Comparison of ENCODE assay signal across 1 cellular context in genomic region chr6:151096255-151096612, GRCh38.
TF ChIP-seq lines count a peak whose summit lies in the region.

No MANE protein-coding gene starts in this region.

TF ChIP-seq in HepG2, 621 proteins besides CTCF, POLR2A, EP300 and RAD21 (continued from another document and continues in another):
- TF ChIP-seq, protein P1, sequence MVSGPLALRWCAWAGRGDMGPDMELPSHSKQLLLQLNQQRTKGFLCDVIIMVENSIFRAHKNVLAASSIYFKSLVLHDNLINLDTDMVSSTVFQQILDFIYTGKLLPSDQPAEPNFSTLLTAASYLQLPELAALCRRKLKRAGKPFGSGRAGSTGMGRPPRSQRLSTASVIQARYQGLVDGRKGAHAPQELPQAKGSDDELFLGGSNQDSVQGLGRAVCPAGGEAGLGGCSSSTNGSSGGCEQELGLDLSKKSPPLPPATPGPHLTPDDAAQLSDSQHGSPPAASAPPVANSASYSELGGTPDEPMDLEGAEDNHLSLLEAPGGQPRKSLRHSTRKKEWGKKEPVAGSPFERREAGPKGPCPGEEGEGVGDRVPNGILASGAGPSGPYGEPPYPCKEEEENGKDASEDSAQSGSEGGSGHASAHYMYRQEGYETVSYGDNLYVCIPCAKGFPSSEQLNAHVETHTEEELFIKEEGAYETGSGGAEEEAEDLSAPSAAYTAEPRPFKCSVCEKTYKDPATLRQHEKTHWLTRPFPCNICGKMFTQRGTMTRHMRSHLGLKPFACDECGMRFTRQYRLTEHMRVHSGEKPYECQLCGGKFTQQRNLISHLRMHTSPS (CRISPR knock-in tag; IDR thresholded peaks at IDR 0.05; ENCODE audit: low read depth), result peak; percentile 4; the same call in 1 of the 2 replicates
- TF ChIP-seq, protein P2, sequence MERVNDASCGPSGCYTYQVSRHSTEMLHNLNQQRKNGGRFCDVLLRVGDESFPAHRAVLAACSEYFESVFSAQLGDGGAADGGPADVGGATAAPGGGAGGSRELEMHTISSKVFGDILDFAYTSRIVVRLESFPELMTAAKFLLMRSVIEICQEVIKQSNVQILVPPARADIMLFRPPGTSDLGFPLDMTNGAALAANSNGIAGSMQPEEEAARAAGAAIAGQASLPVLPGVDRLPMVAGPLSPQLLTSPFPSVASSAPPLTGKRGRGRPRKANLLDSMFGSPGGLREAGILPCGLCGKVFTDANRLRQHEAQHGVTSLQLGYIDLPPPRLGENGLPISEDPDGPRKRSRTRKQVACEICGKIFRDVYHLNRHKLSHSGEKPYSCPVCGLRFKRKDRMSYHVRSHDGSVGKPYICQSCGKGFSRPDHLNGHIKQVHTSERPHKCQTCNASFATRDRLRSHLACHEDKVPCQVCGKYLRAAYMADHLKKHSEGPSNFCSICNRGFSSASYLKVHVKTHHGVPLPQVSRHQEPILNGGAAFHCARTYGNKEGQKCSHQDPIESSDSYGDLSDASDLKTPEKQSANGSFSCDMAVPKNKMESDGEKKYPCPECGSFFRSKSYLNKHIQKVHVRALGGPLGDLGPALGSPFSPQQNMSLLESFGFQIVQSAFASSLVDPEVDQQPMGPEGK (CRISPR knock-in tag; IDR thresholded peaks at IDR 0.05), result peak; percentile 69
- TF ChIP-seq POLR2G (IDR thresholded peaks at IDR 0.05; ENCODE audit: low read depth, low read length) (0 out of 2 replicates have a peak, but pooled peaks have one; percentile 31), DNMT3B (CRISPR knock-in tag; conservative IDR thresholded peaks at IDR 0.05) (no peak), ZNF34 (CRISPR knock-in tag; IDR thresholded peaks at IDR 0.05; ENCODE audit: borderline replicate concordance) (no peak), NFIB (CRISPR knock-in tag; IDR thresholded peaks at IDR 0.05; ENCODE audit: borderline replicate concordance) (no peak), TP53 (CRISPR knock-in tag; conservative IDR thresholded peaks at IDR 0.05) (no peak), SKIL (CRISPR knock-in tag; IDR thresholded peaks at IDR 0.05; ENCODE audit: borderline replicate concordance) (peak; percentile 70; the same call in 1 of the 2 replicates), HDAC2 (CRISPR knock-in tag; IDR thresholded peaks at IDR 0.05) (peak; percentile 72), ZNF232 (CRISPR knock-in tag; IDR thresholded peaks at IDR 0.05; ENCODE audit: borderline replicate concordance) (no peak), KDM1A (CRISPR knock-in tag; IDR thresholded peaks at IDR 0.05) (no peak), ISL2 (CRISPR knock-in tag; IDR thresholded peaks at IDR 0.05) (peak; percentile 83), RFXANK (CRISPR knock-in tag; IDR thresholded peaks at IDR 0.05) (peak; percentile 77; the same call in 1 of the 2 replicates), ZMYM4 (CRISPR knock-in tag; IDR thresholded peaks at IDR 0.05) (peak; percentile 66; the same call in 1 of the 2 replicates), RARA (CRISPR knock-in tag; IDR thresholded peaks at IDR 0.05) (peak; percentile 86), TRIM24 (CRISPR knock-in tag; IDR thresholded peaks at IDR 0.05) (0 out of 2 replicates have a peak, but pooled peaks have one; percentile 41), STAG1 (CRISPR knock-in tag; IDR thresholded peaks at IDR 0.05) (no peak; the same call in 1 of the 2 replicates), TCF7 (IDR thresholded peaks at IDR 0.05; ENCODE audit: low read depth) (peak; percentile 89), ZNF660 (CRISPR knock-in tag; IDR thresholded peaks at IDR 0.05; ENCODE audit: borderline replicate concordance, low read depth) (no peak), PPARG (CRISPR knock-in tag; conservative IDR thresholded peaks at IDR 0.05) (peak; percentile 88), ZC3H13 (CRISPR knock-in tag; IDR thresholded peaks at IDR 0.05) (peak; percentile 34; the same call in 1 of the 2 replicates), BHLHE40 (IDR thresholded peaks at IDR 0.05; ENCODE audit: low read length) (0 out of 2 replicates have a peak, but pooled peaks have one; percentile 8), TBL1XR1 (IDR thresholded peaks at IDR 0.05; ENCODE audit: borderline replicate concordance, low read length, partially characterized antibody) (peak; percentile 44), TOE1 (CRISPR knock-in tag; IDR thresholded peaks at IDR 0.05) (no peak), ZNF180 (CRISPR knock-in tag; IDR thresholded peaks at IDR 0.05; ENCODE audit: borderline replicate concordance, low read depth) (no peak), KAT2B (IDR thresholded peaks at IDR 0.05; ENCODE audit: borderline replicate concordance, low read depth, low read length) (no peak), ZNF768 (CRISPR knock-in tag; IDR thresholded peaks at IDR 0.05) (no peak), MAZ (IDR thresholded peaks at IDR 0.05; ENCODE audit: borderline replicate concordance, low read depth, low read length) (no peak), MAZ (CRISPR knock-in tag; IDR thresholded peaks at IDR 0.05; ENCODE audit: low read depth) (peak; percentile 48; the same call in 1 of the 2 replicates), FOXK1 (CRISPR knock-in tag; IDR thresholded peaks at IDR 0.05; ENCODE audit: borderline replicate concordance, low read depth) (peak; percentile 39; the same call in 1 of the 2 replicates), LRRFIP1 (CRISPR knock-in tag; conservative IDR thresholded peaks at IDR 0.05) (no peak), ZSCAN31 (CRISPR knock-in tag; IDR thresholded peaks at IDR 0.05; ENCODE audit: low read depth) (no peak), TBX3 (IDR thresholded peaks at IDR 0.05; ENCODE audit: borderline replicate concordance) (no peak), ZNF430 (CRISPR knock-in tag; IDR thresholded peaks at IDR 0.05) (0 out of 2 replicates have a peak, but pooled peaks have one; percentile 39), SIX1 (CRISPR knock-in tag; IDR thresholded peaks at IDR 0.05; ENCODE audit: borderline replicate concordance) (peak; percentile 93), CCDC6 (CRISPR knock-in tag; IDR thresholded peaks at IDR 0.05) (0 out of 2 replicates have a peak, but pooled peaks have one; percentile 57), MTERF4 (CRISPR knock-in tag; IDR thresholded peaks at IDR 0.05) (no peak), SNAPC5 (CRISPR knock-in tag; IDR thresholded peaks at IDR 0.05; ENCODE audit: borderline replicate concordance) (0 out of 2 replicates have a peak, but pooled peaks have one; percentile 18), RELA (CRISPR knock-in tag; IDR thresholded peaks at IDR 0.05) (no peak), LCORL (IDR thresholded peaks at IDR 0.05) (peak; percentile 45; the same call in 1 of the 2 replicates), LCORL (CRISPR knock-in tag; IDR thresholded peaks at IDR 0.05) (peak; percentile 90), FOXP1 (IDR thresholded peaks at IDR 0.05) (no peak), FOXP1 (CRISPR knock-in tag; IDR thresholded peaks at IDR 0.05) (peak; percentile 53; the same call in 1 of the 2 replicates), MIXL1 (CRISPR knock-in tag; IDR thresholded peaks at IDR 0.05) (peak; percentile 64; the same call in 1 of the 2 replicates), ZFP41 (CRISPR knock-in tag; IDR thresholded peaks at IDR 0.05; ENCODE audit: borderline replicate concordance) (no peak)
- TF ChIP-seq, protein P3, sequence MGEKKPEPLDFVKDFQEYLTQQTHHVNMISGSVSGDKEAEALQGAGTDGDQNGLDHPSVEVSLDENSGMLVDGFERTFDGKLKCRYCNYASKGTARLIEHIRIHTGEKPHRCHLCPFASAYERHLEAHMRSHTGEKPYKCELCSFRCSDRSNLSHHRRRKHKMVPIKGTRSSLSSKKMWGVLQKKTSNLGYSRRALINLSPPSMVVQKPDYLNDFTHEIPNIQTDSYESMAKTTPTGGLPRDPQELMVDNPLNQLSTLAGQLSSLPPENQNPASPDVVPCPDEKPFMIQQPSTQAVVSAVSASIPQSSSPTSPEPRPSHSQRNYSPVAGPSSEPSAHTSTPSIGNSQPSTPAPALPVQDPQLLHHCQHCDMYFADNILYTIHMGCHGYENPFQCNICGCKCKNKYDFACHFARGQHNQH (CRISPR knock-in tag; IDR thresholded peaks at IDR 0.05), result 0 out of 2 replicates have a peak, but pooled peaks have one; percentile 69
- TF ChIP-seq, protein P4, sequence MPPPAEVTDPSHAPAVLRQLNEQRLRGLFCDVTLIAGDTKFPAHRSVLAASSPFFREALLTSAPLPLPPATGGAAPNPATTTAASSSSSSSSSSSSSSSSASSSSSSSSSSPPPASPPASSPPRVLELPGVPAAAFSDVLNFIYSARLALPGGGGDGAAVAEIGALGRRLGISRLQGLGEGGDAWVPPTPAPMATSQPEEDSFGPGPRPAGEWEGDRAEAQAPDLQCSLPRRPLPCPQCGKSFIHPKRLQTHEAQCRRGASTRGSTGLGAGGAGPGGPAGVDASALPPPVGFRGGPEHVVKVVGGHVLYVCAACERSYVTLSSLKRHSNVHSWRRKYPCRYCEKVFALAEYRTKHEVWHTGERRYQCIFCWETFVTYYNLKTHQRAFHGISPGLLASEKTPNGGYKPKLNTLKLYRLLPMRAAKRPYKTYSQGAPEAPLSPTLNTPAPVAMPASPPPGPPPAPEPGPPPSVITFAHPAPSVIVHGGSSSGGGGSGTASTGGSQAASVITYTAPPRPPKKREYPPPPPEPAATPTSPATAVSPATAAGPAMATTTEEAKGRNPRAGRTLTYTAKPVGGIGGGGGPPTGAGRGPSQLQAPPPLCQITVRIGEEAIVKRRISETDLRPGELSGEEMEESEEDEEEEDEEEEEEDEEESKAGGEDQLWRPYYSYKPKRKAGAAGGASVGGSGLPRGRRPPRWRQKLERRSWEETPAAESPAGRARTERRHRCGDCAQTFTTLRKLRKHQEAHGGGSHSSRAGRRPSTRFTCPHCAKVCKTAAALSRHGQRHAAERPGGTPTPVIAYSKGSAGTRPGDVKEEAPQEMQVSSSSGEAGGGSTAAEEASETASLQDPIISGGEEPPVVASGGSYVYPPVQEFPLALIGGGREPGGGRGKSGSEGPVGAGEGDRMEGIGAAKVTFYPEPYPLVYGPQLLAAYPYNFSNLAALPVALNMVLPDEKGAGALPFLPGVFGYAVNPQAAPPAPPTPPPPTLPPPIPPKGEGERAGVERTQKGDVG (CRISPR knock-in tag; IDR thresholded peaks at IDR 0.05; ENCODE audit: borderline replicate concordance), result no peak
- TF ChIP-seq, protein P5, sequence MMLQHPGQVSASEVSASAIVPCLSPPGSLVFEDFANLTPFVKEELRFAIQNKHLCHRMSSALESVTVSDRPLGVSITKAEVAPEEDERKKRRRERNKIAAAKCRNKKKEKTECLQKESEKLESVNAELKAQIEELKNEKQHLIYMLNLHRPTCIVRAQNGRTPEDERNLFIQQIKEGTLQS (CRISPR knock-in tag; IDR thresholded peaks at IDR 0.05), result no peak
